ENCODE assay signal across 14 cellular contexts in the genomic region with DNA sequence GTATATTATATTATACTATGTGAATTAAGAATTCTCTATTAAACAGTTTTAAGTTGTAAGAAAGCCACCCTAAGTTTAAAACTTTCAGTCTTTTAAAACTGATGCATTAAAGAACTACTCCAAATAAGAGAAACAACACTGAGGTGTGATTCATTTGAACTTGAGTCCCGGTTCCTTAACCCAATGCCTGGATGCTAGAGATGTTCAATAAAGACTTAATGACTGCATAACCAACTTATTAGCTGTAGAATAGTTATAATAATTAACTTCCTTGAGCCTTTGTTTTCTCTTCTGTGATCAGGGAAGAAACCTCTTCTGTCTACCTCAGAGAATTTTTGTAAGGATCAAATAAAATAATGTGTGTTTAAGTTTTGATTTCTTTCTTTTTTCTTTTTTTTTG. TPM values are rescaled to one million over a fixed set of nuclear protein-coding genes. Genes with fewer than 3 reads are reported as not detected.
DNase-seq lines count a peak whose midpoint lies in the region; ATAC-seq, FAIRE-seq and TF ChIP-seq lines count a peak whose summit lies in the region.
"Had no signal": no experiment of that assay in that cellular context is flagged by ENCODE, and none has a peak within 500 bp of the region (broad histone marks: within the 10 kb centered on the region; RNA-seq: fewer than 3 reads in every experiment).

No MANE protein-coding gene starts in this region.

- WGBS in prostate gland, result 83% methylated on average over 1 of the region's 1 CpG

- H3K27ac ChIP-seq in right atrium auricular region, result peak overlapping the region; percentile 88 to 94
- H3K27ac ChIP-seq in endothelial cell of umbilical vein (ENCODE audit: insufficient read depth, low read depth, low read length), result peak overlapping the region; percentile 96
- peak overlapping the region; percentile 62 to 73 for H3K27ac ChIP-seq in prostate gland
- H3K27ac ChIP-seq in uterus, result peak overlapping the region; percentile 91 to 97

- no peak for TF ChIP-seq CTCF in right atrium auricular region (IDR thresholded peaks at IDR 0.05)
- TF ChIP-seq CTCF in endothelial cell of umbilical vein (IDR thresholded peaks at IDR 0.05; ENCODE audit: extremely low read depth in 1 of 2, insufficient read depth in 1 of 2, low read depth in 1 of 2, low read length in 2 of 2), result no peak
- TF ChIP-seq CTCF in prostate gland (IDR thresholded peaks at IDR 0.05), result no peak
- TF ChIP-seq CTCF in uterus (IDR thresholded peaks at IDR 0.05), result no peak

- no peak overlapping the region for H3K4me3 ChIP-seq in right atrium auricular region
- H3K4me3 ChIP-seq in endothelial cell of umbilical vein (replicated peaks in 1 of 3; ENCODE audit: insufficient read depth in 1 of 3, low read depth in 1 of 3, low read length in 3 of 3), result no peak overlapping the region
- H3K4me3 ChIP-seq in prostate gland, result no peak overlapping the region
- H3K4me3 ChIP-seq in uterus, result no peak overlapping the region

- no peaks in the 10 kb centered on the region for H3K79me2 ChIP-seq in endothelial cell of umbilical vein (ENCODE audit: control insufficient read depth, insufficient read depth, low read length)

- no peaks in the 10 kb centered on the region for H3K9me3 Mint-ChIP-seq in stimulated activated naive CD8-positive, alpha-beta T cell treated with anti-CD3 and anti-CD28 coated beads, Interleukin-15, amount 100 ng/mL, for 72 hours
- H3K9me3 Mint-ChIP-seq: IgD-negative memory B cell, type B pancreatic cell had no signal

- H3K4me3 Mint-ChIP-seq in stimulated activated naive CD8-positive, alpha-beta T cell treated with anti-CD3 and anti-CD28 coated beads, Interleukin-15, amount 100 ng/mL, for 72 hours, result no peak overlapping the region

- CTCF ChIA-PET in endothelial cell of umbilical vein (lab: Charles Lee), result interaction anchor here (1.6 to 2.7 kb wide), 3 partner anchors 11 to 136 kb away, joined by 5 to 22 read pairs (median 6); partner anchors contain the start of gene RRAGA

- DNase-seq in right atrium auricular region (ENCODE audit: low spot score) (no peak), left cardiac atrium (no peak), endothelial cell of umbilical vein (ENCODE audit: low read depth, low spot score) (no peak), prostate gland (ENCODE audit: low spot score) (no peak), uterus (no peak), head of caudate nucleus (no peak), NCI-H146 (lab: John Stamatoyannopoulos, UW) (no peak)
- no peak for DNase-seq in stimulated activated naive CD8-positive, alpha-beta T cell treated with anti-CD3 and anti-CD28 coated beads, Interleukin-15, amount 100 ng/mL, for 72 hours
- DNase-seq: DND-41, NCI-H1105, NCI-H226, T-helper 2 cell had no signal

- peaks cover 32% of the 10 kb centered on the region for H3K4me1 Mint-ChIP-seq in stimulated activated naive CD8-positive, alpha-beta T cell treated with anti-CD3 and anti-CD28 coated beads, Interleukin-15, amount 100 ng/mL, for 72 hours

- no peak for TF ChIP-seq POLR2A in endothelial cell of umbilical vein (IDR thresholded peaks at IDR 0.05; ENCODE audit: low read depth, low read length)
- TF ChIP-seq POLR2A in prostate gland (IDR thresholded peaks at IDR 0.05), result no peak
- no peak for TF ChIP-seq POLR2A in uterus (IDR thresholded peaks at IDR 0.05)

- H3K36me3 ChIP-seq in right atrium auricular region (no peaks in the 10 kb centered on the region), endothelial cell of umbilical vein (ENCODE audit: control insufficient read depth in 2 of 2, extremely low read depth in 1 of 2, insufficient read depth in 2 of 2, low read length in 2 of 2) (no peaks in the 10 kb centered on the region), prostate gland (no peaks in the 10 kb centered on the region), uterus (no peaks in the 10 kb centered on the region)

- H2AFZ ChIP-seq in endothelial cell of umbilical vein (ENCODE audit: low read depth, low read length), result no peak overlapping the region

- no peak overlapping the region for H3K9ac ChIP-seq in endothelial cell of umbilical vein (replicated peaks; ENCODE audit: extremely low read depth, insufficient read depth, low read length)

- no peaks in the 10 kb centered on the region for H4K20me1 ChIP-seq in endothelial cell of umbilical vein (replicated peaks; ENCODE audit: control insufficient read depth, extremely low read depth, insufficient read depth, low read length)

- no peaks in the 10 kb centered on the region for H3K9me1 ChIP-seq in endothelial cell of umbilical vein (replicated peaks; ENCODE audit: control insufficient read depth, extremely low read depth, insufficient read depth, low read length)

- FAIRE-seq in endothelial cell of umbilical vein (lab: Jason Lieb, UNC), result no peak

- no peaks in the 10 kb centered on the region for H3K27me3 ChIP-seq in right atrium auricular region
- no peaks in the 10 kb centered on the region for H3K27me3 ChIP-seq in endothelial cell of umbilical vein (ENCODE audit: control insufficient read depth in 2 of 2, insufficient read depth in 2 of 2, low read length in 2 of 2)
- no peaks in the 10 kb centered on the region for H3K27me3 ChIP-seq in prostate gland (replicated peaks; ENCODE audit: insufficient read depth)
- no peaks in the 10 kb centered on the region for H3K27me3 ChIP-seq in uterus

- dilution Hi-C loops in endothelial cell of umbilical vein (cut with MboI; ENCODE audit: extremely low pct_ligation_motif_present, low sequenced_read_pairs), result no loop called here

- H3K4me1 ChIP-seq in right atrium auricular region, result peaks cover 0 to 41% of the 10 kb centered on the region in 2 donors
- H3K4me1 ChIP-seq in endothelial cell of umbilical vein (ENCODE audit: control insufficient read depth, extremely low read depth, insufficient read depth, low read length), result peaks cover 32% of the 10 kb centered on the region
- no peaks in the 10 kb centered on the region for H3K4me1 ChIP-seq in prostate gland (replicated peaks)
- H3K4me1 ChIP-seq in uterus, result peaks cover 14 to 18% of the 10 kb centered on the region in 2 donors

- no TSS peak for BruUV-seq in endothelial cell of umbilical vein (replicated peaks; lab: Mats Ljungman, UMichigan)

- ATAC-seq in left cardiac atrium, result no peak
- no peak for ATAC-seq in stimulated activated naive CD8-positive, alpha-beta T cell treated with anti-CD3 and anti-CD28 coated beads, Interleukin-15, amount 100 ng/mL, for 72 hours

- peak overlapping the region in 1 of 2 donors; percentile 94 for H3K27ac Mint-ChIP-seq in stimulated activated naive CD8-positive, alpha-beta T cell treated with anti-CD3 and anti-CD28 coated beads, Interleukin-15, amount 100 ng/mL, for 72 hours

- intact Hi-C loops in left cardiac atrium (cut with DNase I), result no loop called here
- intact Hi-C loops in endothelial cell of umbilical vein (cut with micrococcal nuclease), result loop anchor here (2.0 kb wide), 2 partner anchors 136 to 196 kb away; partner anchors contain the start of genes RPS6 and RRAGA
- intact Hi-C loops in prostate gland (cut with DNase I), result no loop called here
- intact Hi-C loops in uterus (cut with DNase I; ENCODE audit: low total_unique reads), result no loop called here
- intact Hi-C loops in head of caudate nucleus (cut with DNase I), result no loop called here

- H3K4me2 ChIP-seq in endothelial cell of umbilical vein (ENCODE audit: insufficient read depth, low read length), result no peak overlapping the region

- no peaks in the 10 kb centered on the region for H3K27me3 Mint-ChIP-seq in stimulated activated naive CD8-positive, alpha-beta T cell treated with anti-CD3 and anti-CD28 coated beads, Interleukin-15, amount 100 ng/mL, for 72 hours
- H3K27me3 Mint-ChIP-seq: IgD-negative memory B cell, type B pancreatic cell had no signal

- H3K9me3 ChIP-seq in right atrium auricular region, result no peaks in the 10 kb centered on the region
- H3K9me3 ChIP-seq in endothelial cell of umbilical vein (replicated peaks; ENCODE audit: control insufficient read depth, insufficient read depth, low read length), result no peaks in the 10 kb centered on the region
- H3K9me3 ChIP-seq in prostate gland, result no peaks in the 10 kb centered on the region
- no peaks in the 10 kb centered on the region for H3K9me3 ChIP-seq in uterus

- POLR2A ChIA-PET in endothelial cell of umbilical vein (lab: Charles Lee), result no interaction called here

TF ChIP-seq in endothelial cell of umbilical vein, 7 proteins besides CTCF, POLR2A, EP300 and RAD21:
- TF ChIP-seq GATA2 (IDR thresholded peaks at IDR 0.05; ENCODE audit: insufficient read depth, insufficient read length, low read depth, low read length), result no peak
- TF ChIP-seq JUN (IDR thresholded peaks at IDR 0.05; ENCODE audit: borderline replicate concordance, insufficient read depth, insufficient read length, low read depth), result no peak
- no peak for TF ChIP-seq MYC (IDR thresholded peaks at IDR 0.05; ENCODE audit: low read depth, low read length)
- TF ChIP-seq POLR2AphosphoS5 (IDR thresholded peaks at IDR 0.05; ENCODE audit: insufficient read depth, low read depth, low read length), result no peak

RNA-seq across cellular contexts. Expression of gene DENND4C, which starts 45.3 kb away (rescaled TPM):
- 10 to 100 TPM; 53.7 to 55.4 TPM for total RNA-seq in right atrium auricular region
- 10 to 100 TPM; 35.3 to 45.3 TPM for total RNA-seq in left cardiac atrium
- 36.5 and 36.8 TPM in 2 replicates for total RNA-seq in endothelial cell of umbilical vein
- 7.8 and 9.6 TPM in 2 replicates for polyA plus RNA-seq in endothelial cell of umbilical vein
- 8.6 and 9.4 TPM in 2 replicates for polyA plus RNA-seq in endothelial cell of umbilical vein (2011; cell fraction: cytosol; rRNA removed)
- 33.6 and 34.8 TPM in 2 replicates for polyA plus RNA-seq in endothelial cell of umbilical vein (2011; cell fraction: nucleus; rRNA removed)
- 15.8 and 18.0 TPM in 2 replicates for polyA plus RNA-seq in endothelial cell of umbilical vein (2012)
- polyA minus RNA-seq in endothelial cell of umbilical vein, result 35.7 and 49.3 TPM in 2 replicates
- 16.4 TPM for polyA minus RNA-seq in endothelial cell of umbilical vein (2011; cell fraction: cytosol; rRNA and poly(A)+ RNA removed)
- 83.4 and 112 TPM in 2 replicates for polyA minus RNA-seq in endothelial cell of umbilical vein (2011; cell fraction: nucleus; rRNA and poly(A)+ RNA removed)
- total RNA-seq in prostate gland, result 100 to 1,000 TPM in 1 of 2 donors, 10 to 100 TPM in 1; 71.4 to 104 TPM
- 100 to 1,000 TPM; 101 to 161 (median 133) TPM for total RNA-seq in uterus

RNA-seq across cellular contexts. Expression of gene PLIN2, which starts 57.9 kb away (rescaled TPM):
- total RNA-seq in right atrium auricular region (100 to 1,000 TPM; 132 to 520 TPM), left cardiac atrium (100 to 1,000 TPM in 1 of 2 donors, 10 to 100 TPM in 1; 77.5 to 392 TPM), endothelial cell of umbilical vein (44.7 and 45.5 TPM in 2 replicates), prostate gland (10 to 100 TPM; 20.9 to 85.4 TPM), uterus (100 to 1,000 TPM in 2 of 4 donors, 10 to 100 TPM in 2; 14.1 to 188 (median 91.8) TPM)
- 76.8 and 95.0 TPM in 2 replicates for polyA plus RNA-seq in endothelial cell of umbilical vein
- polyA plus RNA-seq in endothelial cell of umbilical vein (2011; cell fraction: cytosol; rRNA removed), result 88.0 and 92.2 TPM in 2 replicates
- polyA plus RNA-seq in endothelial cell of umbilical vein (2011; cell fraction: nucleus; rRNA removed), result 45.9 and 46.6 TPM in 2 replicates
- 79.0 and 81.8 TPM in 2 replicates for polyA plus RNA-seq in endothelial cell of umbilical vein (2012)
- 118 and 123 TPM in 2 replicates for polyA minus RNA-seq in endothelial cell of umbilical vein
- polyA minus RNA-seq in endothelial cell of umbilical vein (2011; cell fraction: cytosol; rRNA and poly(A)+ RNA removed), result 4.2 TPM
- 27.9 and 36.1 TPM in 2 replicates for polyA minus RNA-seq in endothelial cell of umbilical vein (2011; cell fraction: nucleus; rRNA and poly(A)+ RNA removed)
